In the genomic region with DNA sequence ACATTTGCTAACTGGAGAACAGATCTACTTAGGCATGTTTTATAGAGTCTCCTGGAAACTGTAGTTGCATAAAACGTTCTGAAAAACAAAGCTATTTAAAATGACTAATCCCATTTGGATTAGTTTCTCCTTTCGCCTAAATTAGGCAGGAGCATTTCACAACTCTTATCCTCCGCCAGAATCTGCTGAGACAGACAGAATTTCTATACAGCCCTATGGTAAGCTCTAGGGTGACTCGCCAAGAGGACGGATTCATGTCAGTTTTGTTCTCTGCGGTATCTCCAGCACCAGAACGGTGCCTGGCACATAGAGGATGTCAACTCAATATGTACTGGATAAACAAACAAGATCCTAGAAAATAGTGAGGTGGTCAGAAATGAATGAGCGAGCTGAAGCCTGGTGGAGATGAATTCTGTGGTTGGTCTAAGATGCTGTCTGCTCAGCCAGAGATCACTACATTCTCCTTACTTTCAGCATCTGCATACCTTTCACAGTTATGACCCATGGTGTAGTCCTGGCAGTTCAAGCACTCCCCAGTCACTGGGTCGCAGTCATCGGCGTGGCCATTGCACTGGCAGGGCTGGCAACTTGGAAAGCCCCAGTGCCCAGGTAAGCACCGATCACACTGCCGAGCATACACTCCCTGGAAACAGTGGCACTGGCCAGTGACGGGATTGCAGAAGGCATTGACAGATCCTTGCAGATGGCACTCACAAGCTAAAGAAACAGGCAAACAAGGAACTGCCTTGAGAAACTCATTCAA, we compare ENCODE assay signal across 11 cellular contexts. TPM values are rescaled to one million over a fixed set of nuclear protein-coding genes. Genes with fewer than 3 reads are reported as not detected.
DNase-seq lines count a peak whose midpoint lies in the region; ATAC-seq and TF ChIP-seq lines count a peak whose summit lies in the region.
"Had no signal": no experiment of that assay in that cellular context is flagged by ENCODE, and none has a peak within 500 bp of the region (broad histone marks: within the 10 kb centered on the region; RNA-seq: fewer than 3 reads in every experiment).

No MANE protein-coding gene starts in this region.

- TF ChIP-seq POLR2A in lower leg skin (IDR thresholded peaks at IDR 0.05) = no peak
- no peak for TF ChIP-seq POLR2A in transverse colon (IDR thresholded peaks at IDR 0.05)

- H3K9me3 ChIP-seq in transverse colon = no peaks in the 10 kb centered on the region

- H3K4me3 ChIP-seq in cardiac fibroblast (replicated peaks in 1 of 2; ENCODE audit: low read depth in 2 of 2, low read length in 2 of 2) (no peak overlapping the region), lower leg skin (ENCODE audit: low read depth, poor library complexity, severe bottlenecking) (no peak overlapping the region), transverse colon (no peak overlapping the region)

- TF ChIP-seq CTCF in cardiac fibroblast (IDR thresholded peaks at IDR 0.05; ENCODE audit: low read depth, low read length) (no peak), lower leg skin (IDR thresholded peaks at IDR 0.05) (no peak), transverse colon (IDR thresholded peaks at IDR 0.05) (no peak)

- H3K4me1 ChIP-seq in transverse colon = peaks cover 0 to 19% (median 10%) of the 10 kb centered on the region in 4 donors

- no peak for ATAC-seq in HG03025 (IDR thresholded peaks at IDR 0.05; ENCODE audit: low FRiP score, unreplicated experiment)

- no peaks in the 10 kb centered on the region for H3K27me3 ChIP-seq in transverse colon

- intact Hi-C loops in lower leg skin (cut with DNase I; ENCODE audit: low total_unique reads) (no loop called here), transverse colon (cut with DNase I; ENCODE audit: low total_unique reads) (no loop called here)

- WGBS in lower leg skin, 2 donors = 47% methylated on average over 14 of the region's 14 CpGs
- 64 to 80% methylated on average over 4 to 14 of the region's 14 CpGs for WGBS in transverse colon (ENCODE audit: low coverage in 1 of 2), 2 donors

- peak; percentile 85 for DNase-seq in M059J (ENCODE audit: low read depth)
- DNase-seq in cardiac fibroblast (ENCODE audit: low read depth in 2 of 2) = peak; percentile 87 to 92
- peak; percentile 66 to 83 for DNase-seq in lower leg skin (ENCODE audit: low spot score in 2 of 2)
- DNase-seq in transverse colon = no peak
- no peak for DNase-seq in globus pallidus (ENCODE audit: low spot score)
- no peak for DNase-seq in activated CD8-positive, alpha-beta memory T cell treated with anti-CD3 and anti-CD28 coated beads, Interleukin-2, amount 50 U/mL, for 48 hours
- DNase-seq in kidney glomerular epithelial cell (lab: John Stamatoyannopoulos, UW) = no peak
- DNase-seq: activated CD4-positive, CD25-positive, alpha-beta regulatory T cell; small intestine; stimulated activated naive CD4-positive, alpha-beta T cell had no signal

- H3K27ac ChIP-seq in transverse colon = peak overlapping the region; percentile 52 to 67 (median 60)

- no peak for TF ChIP-seq EP300 in transverse colon (IDR thresholded peaks at IDR 0.05; ENCODE audit: low read depth)

- in situ Hi-C loops in transverse colon (cut with MboI; ENCODE audit: low pct_ligation_motif_present in 1 of 4, low pct_unique_long_range_greater_than_20kb in 1 of 4, low sequenced_read_pairs in 3 of 4) = no loop called here

- peaks cover 0 to 16% (median 4%) of the 10 kb centered on the region in 4 donors for H3K36me3 ChIP-seq in transverse colon

RNA-seq across cellular contexts. Expression of a gene that starts 44.0 kb away (rescaled TPM):
- total RNA-seq in M059J (2014; rRNA removed; shearing (Covaris generic)) = 112 and 225 TPM in 2 replicates
- total RNA-seq in lower leg skin (10 to 100 TPM; 43.9 to 84.8 (median 65.2) TPM), transverse colon (100 to 1,000 TPM in 2 of 4 donors, 10 to 100 TPM in 2; 54.2 to 119 (median 90.3) TPM)

Comparison
In these comparisons a context has a peak if more than half of its experiments do, and no peak if none do; other contexts are left out.
1. DNase-seq: peak in M059J (single experiment), cardiac fibroblast (2 of 2) and lower leg skin (2 of 2); none in transverse colon (single experiment), globus pallidus (single experiment), activated CD8-positive, alpha-beta memory T cell treated with anti-CD3 and anti-CD28 coated beads, Interleukin-2, amount 50 U/mL, for 48 hours (single experiment) and kidney glomerular epithelial cell (single experiment).